In genomic region chr17:50630524-50631194, GRCh38 we compare ENCODE assay signal across 9 cellular contexts. TPM values are rescaled to one million over a fixed set of nuclear protein-coding genes. Genes with fewer than 3 reads are reported as not detected.
DNase-seq lines count a peak whose midpoint lies in the region; ATAC-seq and TF ChIP-seq lines count a peak whose summit lies in the region.
"Had no signal": no experiment of that assay in that cellular context is flagged by ENCODE, and none has a peak within 500 bp of the region (broad histone marks: within the 10 kb centered on the region; RNA-seq: fewer than 3 reads in every experiment).

No MANE protein-coding gene starts in this region.

- no peaks in the 10 kb centered on the region for H3K9me2 ChIP-seq in PC-9 (ENCODE audit: insufficient read depth)

- no TSS peak for BruUV-seq in A673 (replicated peaks; lab: Mats Ljungman, UMichigan)
- no TSS peak for BruUV-seq in PC-9 (replicated peaks; lab: Mats Ljungman, UMichigan)

- H3K4me3 ChIP-seq in A673 (ENCODE audit: low read depth, low read length, poor library complexity, severe bottlenecking) (no peak overlapping the region), PC-9 (no peak overlapping the region), heart right ventricle (no peak overlapping the region)

- H3F3A ChIP-seq in PC-9 (ENCODE audit: insufficient read depth, low read depth), result peaks cover 53% of the 10 kb centered on the region

- H2AFZ ChIP-seq in PC-9, result no peak overlapping the region

- intact Hi-C loops in A673 (cut with micrococcal nuclease; ENCODE audit: unreplicated experiment), result loop anchor here (1.0 kb wide), 1 partner anchor 51 kb away; no protein-coding TSS in a partner anchor
- intact Hi-C loops in PC-9 (cut with micrococcal nuclease; ENCODE audit: unreplicated experiment), result loop anchor here (1.0 to 2.0 kb wide), 2 partner anchors 50 to 65 kb away; no protein-coding TSS in a partner anchor
- intact Hi-C loops in heart right ventricle (cut with DNase I), result loop anchor here in 8 of 10 donors (1.0 to 5.0 kb wide), 4 partner anchors 47 to 52 kb away; no protein-coding TSS in a partner anchor

- TF ChIP-seq CTCF in A673 (conservative IDR thresholded peaks at IDR 0.05; ENCODE audit: low read depth, low read length) (peak; percentile 84), PC-9 (conservative IDR thresholded peaks at IDR 0.05) (peak; percentile 98), heart right ventricle (IDR thresholded peaks at IDR 0.05) (peak; percentile 31 to 74 (median 71))

- POLR2A ChIA-PET in A673 (lab: Charles Lee; ENCODE audit: low non-redundant PET) (no interaction called here), PC-9 (lab: Charles Lee; ENCODE audit: unreplicated experiment) (interaction anchor here (0.7 kb wide), 1 partner anchor 60 kb away, joined by 3 read pairs; no protein-coding TSS in a partner anchor)

- no peaks in the 10 kb centered on the region for H3K9me3 ChIP-seq in A673 (ENCODE audit: low read depth, low read length, poor library complexity, severe bottlenecking)
- no peaks in the 10 kb centered on the region for H3K9me3 ChIP-seq in PC-9 (ENCODE audit: insufficient read depth, low read depth)
- H3K9me3 ChIP-seq in heart right ventricle, result no peaks in the 10 kb centered on the region

- H3K27ac ChIP-seq in A673 (ENCODE audit: low read depth, low read length, poor library complexity, severe bottlenecking), result no peak overlapping the region
- H3K27ac ChIP-seq in PC-9, result no peak overlapping the region
- H3K27ac ChIP-seq in heart right ventricle, result no peak overlapping the region
- H3K27ac ChIP-seq: epithelial cell of prostate had no signal

- H3K27me3 ChIP-seq in A673 (replicated peaks; ENCODE audit: insufficient read depth, low read depth, low read length, poor library complexity) (no peaks in the 10 kb centered on the region), PC-9 (ENCODE audit: insufficient read depth, low read depth) (no peaks in the 10 kb centered on the region), heart right ventricle (peaks cover 10 to 93% (median 67%) of the 10 kb centered on the region in 7 donors)

- peak overlapping the region; percentile 43 for H3K4me2 ChIP-seq in PC-9

- DNase-seq in A673 (ENCODE audit: low spot score), result no peak
- DNase-seq in GM19238 (ENCODE audit: insufficient read length, low spot score), result peak; percentile 65
- DNase-seq in PC-9, result peak; percentile 68 to 84
- DNase-seq in activated T-helper 9 cell treated with anti-CD3 and anti-CD28 coated beads, Interleukin-2, amount 50 U/mL, for 16 hours (ENCODE audit: low read depth), result peak; percentile 30
- peak; percentile 24 to 48 for DNase-seq in heart right ventricle
- DNase-seq in stimulated activated CD4-positive, alpha-beta T cell treated with anti-CD3 and anti-CD28 coated beads, Interleukin-1b, Interleukin-23, amount 100 ng/mL, for 48 hours, result peak; percentile 29
- DNase-seq in globus pallidus (ENCODE audit: low spot score), result no peak

- 70 to 72% methylated on average over 7 of the region's 7 CpGs for WGBS in heart right ventricle, 2 donors

- ATAC-seq in heart right ventricle (peak in 5 of 8 donors; percentile 48 to 58 (median 50)), HG03139 (IDR thresholded peaks at IDR 0.05; ENCODE audit: unreplicated experiment) (no peak)

- CTCF ChIA-PET in A673 (lab: Charles Lee), result interaction anchor here (0.6 to 0.9 kb wide), 3 partner anchors 10 to 51 kb away, joined by 3 to 8 read pairs (median 4); no protein-coding TSS in a partner anchor
- CTCF ChIA-PET in PC-9 (lab: Charles Lee), result interaction anchor here (0.6 to 2.3 kb wide), 3 partner anchors 61 to 86 kb away, joined by 6 to 10 read pairs (median 6); no protein-coding TSS in a partner anchor

- no peaks in the 10 kb centered on the region for H4K20me1 ChIP-seq in PC-9 (ENCODE audit: insufficient read depth)

- H3K79me2 ChIP-seq in PC-9 (ENCODE audit: low read depth), result peaks cover 22% of the 10 kb centered on the region

- no peaks in the 10 kb centered on the region for H3K36me3 ChIP-seq in A673 (ENCODE audit: insufficient read depth, low read length, poor library complexity, severe bottlenecking)
- no peaks in the 10 kb centered on the region for H3K36me3 ChIP-seq in PC-9 (ENCODE audit: low read depth)
- H3K36me3 ChIP-seq in heart right ventricle, result no peaks in the 10 kb centered on the region

- H3K4me1 ChIP-seq in A673 (ENCODE audit: insufficient read depth, low read length, poor library complexity, severe bottlenecking) (peaks cover 28% of the 10 kb centered on the region), PC-9 (replicated peaks; ENCODE audit: insufficient read depth) (peaks cover 65% of the 10 kb centered on the region), heart right ventricle (peaks cover 7 to 29% (median 15%) of the 10 kb centered on the region in 9 donors)

RNA-seq across cellular contexts. Expression of gene ABCC3, which starts 4.0 kb away (rescaled TPM):
- total RNA-seq in A673 (2021) (0.56 and 1.2 TPM in 2 replicates), PC-9 (2021) (221 and 273 TPM in 2 replicates), heart right ventricle (1 to 10 TPM in 6 of 10 donors, under 1 TPM in 3, not detected in 1; 0.23 to 5.7 (median 1.1) TPM)
- polyA plus RNA-seq in heart right ventricle, result 1 to 10 TPM in 1 of 2 donors, under 1 TPM in 1; 0.41 to 2.0 TPM

Comparison
In these comparisons a context has a peak if more than half of its experiments do, and no peak if none do; other contexts are left out.
1. DNase-seq: peak in GM19238 (single experiment), PC-9 (2 of 2), activated T-helper 9 cell treated with anti-CD3 and anti-CD28 coated beads, Interleukin-2, amount 50 U/mL, for 16 hours (single experiment), heart right ventricle (2 of 2) and stimulated activated CD4-positive, alpha-beta T cell treated with anti-CD3 and anti-CD28 coated beads, Interleukin-1b, Interleukin-23, amount 100 ng/mL, for 48 hours (single experiment); none in A673 (single experiment) and globus pallidus (single experiment).
2. RNA of gene ABCC3, which starts 4.0 kb away (total RNA-seq): 221 to 273 TPM in PC-9; 0.23 to 5.7 TPM in heart right ventricle and 0.56 to 1.2 TPM in A673; every median in the first group is over 10 times any median in the second.
3. Peak in every context shown above with its lines, with median percentiles within 50 percentile points of each other: CTCF ChIP-seq.